In genomic region chr2:73851274-73851673, GRCh38 we compare ENCODE assay signal across 10 cellular contexts. TPM values are rescaled to one million over a fixed set of nuclear protein-coding genes. Genes with fewer than 3 reads are reported as not detected.
DNase-seq lines count a peak whose midpoint lies in the region; ATAC-seq, FAIRE-seq and TF ChIP-seq lines count a peak whose summit lies in the region.
"Had no signal": no experiment of that assay in that cellular context is flagged by ENCODE, and none has a peak within 500 bp of the region (broad histone marks: within the 10 kb centered on the region; RNA-seq: fewer than 3 reads in every experiment).

No MANE protein-coding gene starts in this region.

- H3K4me3 Mint-ChIP-seq in activated T-helper 2 cell treated with anti-CD3 and anti-CD28 coated beads, Interferon-gamma antibody, Interleukin-2, Interleukin-4, amounts not matched to agents 10 μg/mL and 5 μg/mL and 100 μg/mL, durations not matched to agents 14 hours and 24 hours and 36 hours (ENCODE audit: low read depth) = no peak overlapping the region

- CTCF ChIA-PET in IMR-90 (lab: Yijun Ruan, JAX) = interaction anchor here (1.1 kb wide), 1 partner anchor 8 kb away, joined by 3 read pairs; no protein-coding TSS in a partner anchor

- no TSS peak for BruUV-seq in IMR-90 (replicated peaks; lab: Mats Ljungman, UMichigan)

- DNase-seq in ELR (ENCODE audit: low read depth) (peak; percentile 53), IMR-90 (no peak), mucosa of descending colon (peak in 2 of 3 donors; percentile 37 to 43), T-helper 9 cell (no peak), HTR-8/SVneo (ENCODE audit: insufficient read length, low spot score) (no peak)
- DNase-seq in activated T-helper 2 cell treated with anti-CD3 and anti-CD28 coated beads, Interferon-gamma antibody, Interleukin-2, Interleukin-4, amounts not matched to agents 10 μg/mL and 5 μg/mL and 100 μg/mL, durations not matched to agents 14 hours and 24 hours and 36 hours (ENCODE audit: low spot score) = no peak
- DNase-seq: NCI-H1930 had no signal

- H3K23ac ChIP-seq in IMR-90 (ENCODE audit: low read depth, low read length) = no peak overlapping the region

- H3K36me3 ChIP-seq in IMR-90 (ENCODE audit: control insufficient read depth, insufficient read depth, low read length) (peaks cover 42% of the 10 kb centered on the region), mucosa of descending colon (ENCODE audit: low read depth) (no peaks in the 10 kb centered on the region)

- no peak for ATAC-seq in IMR-90 (ENCODE audit: low read depth)
- peak; percentile 77 for ATAC-seq in mucosa of descending colon
- no peak for ATAC-seq in HG02970 (IDR thresholded peaks at IDR 0.05; ENCODE audit: low FRiP score, unreplicated experiment)

- FAIRE-seq in HTR-8/SVneo (lab: Jason Lieb, UNC) = no peak
- FAIRE-seq: GM18507, TTC549 had no signal

- H3K14ac ChIP-seq in IMR-90 (replicated peaks; ENCODE audit: low read depth, low read length) = 0 out of 2 replicates have a peak overlapping the region, but pooled peaks have one; percentile 12

- no peak overlapping the region for H3K27ac ChIP-seq in IMR-90 (ENCODE audit: insufficient read depth, low read length)

- H3K9me3 ChIP-seq in IMR-90 (ENCODE audit: control insufficient read depth, insufficient read depth, low read length) (no peaks in the 10 kb centered on the region), mucosa of descending colon (no peaks in the 10 kb centered on the region)

- H3K27me3 Mint-ChIP-seq in activated T-helper 2 cell treated with anti-CD3 and anti-CD28 coated beads, Interferon-gamma antibody, Interleukin-2, Interleukin-4, amounts not matched to agents 10 μg/mL and 5 μg/mL and 100 μg/mL, durations not matched to agents 14 hours and 24 hours and 36 hours (ENCODE audit: low read depth) = no peaks in the 10 kb centered on the region

- no peak overlapping the region for H2BK20ac ChIP-seq in IMR-90 (ENCODE audit: low read depth, low read length)

- dilution Hi-C loops in IMR-90 (cut with HindIII; ENCODE audit: low sequenced_read_pairs, unreplicated experiment) = no loop called here

- H3K56ac ChIP-seq in IMR-90 (ENCODE audit: extremely low read depth, insufficient read depth, low read length) = no peak overlapping the region

- no peaks in the 10 kb centered on the region for H3K27me3 ChIP-seq in IMR-90 (ENCODE audit: control insufficient read depth, insufficient read depth, low read length)

- WGBS in IMR-90 (ENCODE audit: extremely low coverage in 2 of 2, insufficient read length in 1 of 2), 2 experiments = 90% methylated on average over 2 of the region's 3 CpGs; no CpG with 5 or more reads in 1 of the 2 experiments

- H3K4me2 ChIP-seq in IMR-90 (ENCODE audit: low read depth, low read length) = no peak overlapping the region

- H3K4ac ChIP-seq in IMR-90 (ENCODE audit: low read depth, low read length) = no peak overlapping the region

- H2BK5ac ChIP-seq in IMR-90 (ENCODE audit: low read depth, low read length, poor library complexity, severe bottlenecking) = no peak overlapping the region

- TF ChIP-seq CTCF in IMR-90 (conservative IDR thresholded peaks at IDR 0.05; ENCODE audit: low read depth, low read length) (no peak), mucosa of descending colon (IDR thresholded peaks at IDR 0.05) (peak; percentile 6)

- H3K9ac ChIP-seq in IMR-90 (ENCODE audit: low read depth, low read length) = no peak overlapping the region

- no peaks in the 10 kb centered on the region for H3K9me3 Mint-ChIP-seq in activated T-helper 2 cell treated with anti-CD3 and anti-CD28 coated beads, Interferon-gamma antibody, Interleukin-2, Interleukin-4, amounts not matched to agents 10 μg/mL and 5 μg/mL and 100 μg/mL, durations not matched to agents 14 hours and 24 hours and 36 hours

- in situ Hi-C loops in IMR-90 (cut with MboI; ENCODE audit: low sequenced_read_pairs) = no loop called here

- H2AK5ac ChIP-seq in IMR-90 (ENCODE audit: low read depth, low read length) = peak overlapping the region; percentile 90

- H3K79me1 ChIP-seq in IMR-90 (ENCODE audit: low read depth in 1 of 2, low read length in 2 of 2) = peaks cover 0 to 11% of the 10 kb centered on the region in 2 experiments; a peak in 1 of 4 replicates

- H3K27ac Mint-ChIP-seq in activated T-helper 2 cell treated with anti-CD3 and anti-CD28 coated beads, Interferon-gamma antibody, Interleukin-2, Interleukin-4, amounts not matched to agents 10 μg/mL and 5 μg/mL and 100 μg/mL, durations not matched to agents 14 hours and 24 hours and 36 hours = peak overlapping the region; percentile 2

- no peak overlapping the region for H4K8ac ChIP-seq in IMR-90 (ENCODE audit: low read depth in 2 of 2, low read length in 2 of 2)

- H2AK9ac ChIP-seq in IMR-90 (replicated peaks; ENCODE audit: low read depth, low read length, poor library complexity) = no peak overlapping the region

- H3K18ac ChIP-seq in IMR-90 (ENCODE audit: low read depth, low read length) = no peak overlapping the region

- peaks cover 62% of the 10 kb centered on the region for H3K36me3 Mint-ChIP-seq in activated T-helper 2 cell treated with anti-CD3 and anti-CD28 coated beads, Interferon-gamma antibody, Interleukin-2, Interleukin-4, amounts not matched to agents 10 μg/mL and 5 μg/mL and 100 μg/mL, durations not matched to agents 14 hours and 24 hours and 36 hours (ENCODE audit: low read depth)

- no peak for TF ChIP-seq RAD21 in IMR-90 (IDR thresholded peaks at IDR 0.05; ENCODE audit: low read length)

- H4K91ac ChIP-seq in IMR-90 (ENCODE audit: insufficient read depth, low read depth, low read length) = no peak overlapping the region

- peaks cover 13% of the 10 kb centered on the region for H3K4me1 Mint-ChIP-seq in activated T-helper 2 cell treated with anti-CD3 and anti-CD28 coated beads, Interferon-gamma antibody, Interleukin-2, Interleukin-4, amounts not matched to agents 10 μg/mL and 5 μg/mL and 100 μg/mL, durations not matched to agents 14 hours and 24 hours and 36 hours (ENCODE audit: low read depth)

- peaks cover 5% of the 10 kb centered on the region for H3K4me1 ChIP-seq in IMR-90 (ENCODE audit: control insufficient read depth, insufficient read depth, low read length)
- H3K4me1 ChIP-seq in mucosa of descending colon (ENCODE audit: low read depth) = peaks cover 4% of the 10 kb centered on the region

- no peak overlapping the region for H3K4me3 ChIP-seq in IMR-90 (ENCODE audit: insufficient read depth, low read depth, low read length)
- H3K4me3 ChIP-seq in mucosa of descending colon = no peak overlapping the region

- POLR2A ChIA-PET in IMR-90 (lab: Charles Lee; ENCODE audit: unreplicated experiment) = no interaction called here

- H4K20me1 ChIP-seq in IMR-90 (ENCODE audit: insufficient read depth, low read length) = no peaks in the 10 kb centered on the region

- no peak overlapping the region for H2BK15ac ChIP-seq in IMR-90 (ENCODE audit: low read depth, low read length)

- intact Hi-C loops in IMR-90 (cut with micrococcal nuclease) = no loop called here
- intact Hi-C loops in activated T-helper 2 cell treated with anti-CD3 and anti-CD28 coated beads, Interferon-gamma antibody, Interleukin-2, Interleukin-4, amounts not matched to agents 10 μg/mL and 5 μg/mL and 100 μg/mL, durations not matched to agents 14 hours and 24 hours and 36 hours (cut with micrococcal nuclease) = no loop called here
- intact Hi-C loops in mucosa of descending colon (cut with DNase I, micrococcal nuclease) = no loop called here

- no peak for TF ChIP-seq POLR2A in IMR-90 (IDR thresholded peaks at IDR 0.05; ENCODE audit: low read depth, low read length)

- peaks cover 4% of the 10 kb centered on the region for H3K9me1 ChIP-seq in IMR-90 (ENCODE audit: insufficient read depth, low read length)

- no peak overlapping the region for H4K5ac ChIP-seq in IMR-90 (ENCODE audit: low read depth, low read length)

- peak overlapping the region; percentile 65; the same call in 1 of the 2 replicates for H2BK120ac ChIP-seq in IMR-90 (ENCODE audit: low read depth, low read length)

- no peak overlapping the region for H2AFZ ChIP-seq in IMR-90 (replicated peaks; ENCODE audit: low read length, poor library complexity)

TF ChIP-seq in IMR-90, 13 proteins besides CTCF, POLR2A, EP300 and RAD21:
- TF ChIP-seq MAZ (IDR thresholded peaks at IDR 0.05; ENCODE audit: borderline replicate concordance, low read depth, low read length) (no peak), NFE2L2 (IDR thresholded peaks at IDR 0.05; ENCODE audit: low read depth, low read length) (no peak), SMC3 (IDR thresholded peaks at IDR 0.05; ENCODE audit: low read depth, low read length) (no peak)
TF ChIP-seq in IMR-90: peak in this region for 0.

RNA-seq across cellular contexts. Expression of gene STAMBP, which starts 22.5 kb away (rescaled TPM):
- total RNA-seq in IMR-90 (2012; rRNA removed) = 33.9 and 38.7 TPM in 2 replicates
- polyA plus RNA-seq in IMR-90 (2012; rRNA removed) = 29.7 and 29.8 TPM in 2 replicates
- polyA plus RNA-seq in IMR-90 (2012; cell fraction: cytosol; rRNA removed) = 19.1 and 24.1 TPM in 2 replicates
- polyA plus RNA-seq in IMR-90 (2012; cell fraction: nucleus; rRNA removed; ENCODE audit: low replicate concordance) = 11.1 and 26.9 TPM in 2 replicates
- total RNA-seq in activated T-helper 2 cell treated with anti-CD3 and anti-CD28 coated beads, Interferon-gamma antibody, Interleukin-2, Interleukin-4, amounts not matched to agents 10 μg/mL and 5 μg/mL and 100 μg/mL, durations not matched to agents 14 hours and 24 hours and 36 hours = 54.3 and 63.4 TPM in 2 replicates
- 10 to 100 TPM; 38.9 to 47.0 (median 42.5) TPM for total RNA-seq in mucosa of descending colon

RNA-seq across cellular contexts. Expression of gene ACTG2, which starts 41.5 kb away (rescaled TPM):
- 349 and 523 TPM in 2 replicates for total RNA-seq in IMR-90 (2012; rRNA removed)
- polyA plus RNA-seq in IMR-90 (2012; rRNA removed) = 887 and 899 TPM in 2 replicates
- polyA plus RNA-seq in IMR-90 (2012; cell fraction: cytosol; rRNA removed) = 644 and 1,415 TPM in 2 replicates
- polyA plus RNA-seq in IMR-90 (2012; cell fraction: nucleus; rRNA removed; ENCODE audit: low replicate concordance) = 237 and 431 TPM in 2 replicates
- total RNA-seq in activated T-helper 2 cell treated with anti-CD3 and anti-CD28 coated beads, Interferon-gamma antibody, Interleukin-2, Interleukin-4, amounts not matched to agents 10 μg/mL and 5 μg/mL and 100 μg/mL, durations not matched to agents 14 hours and 24 hours and 36 hours = 0.14 and 0.21 TPM in 2 replicates
- 1,000 to 10,000 TPM in 1 of 3 donors, 100 to 1,000 TPM in 1, 10 to 100 TPM in 1; 53.1 to 3,506 (median 391) TPM for total RNA-seq in mucosa of descending colon

Comparison
In these comparisons a context has a peak if more than half of its experiments do, and no peak if none do; other contexts are left out.
1. DNase-seq: peak in ELR (single experiment) and mucosa of descending colon (2 of 3); none in IMR-90 (single experiment), activated T-helper 2 cell treated with anti-CD3 and anti-CD28 coated beads, Interferon-gamma antibody, Interleukin-2, Interleukin-4, amounts not matched to agents 10 μg/mL and 5 μg/mL and 100 μg/mL, durations not matched to agents 14 hours and 24 hours and 36 hours (single experiment), T-helper 9 cell (single experiment) and HTR-8/SVneo (single experiment).
2. RNA of gene ACTG2, which starts 41.5 kb away (total RNA-seq): 349 to 523 TPM in IMR-90 and 53.1 to 3,506 TPM in mucosa of descending colon; 0.14 to 0.21 TPM in activated T-helper 2 cell treated with anti-CD3 and anti-CD28 coated beads, Interferon-gamma antibody, Interleukin-2, Interleukin-4, amounts not matched to agents 10 μg/mL and 5 μg/mL and 100 μg/mL, durations not matched to agents 14 hours and 24 hours and 36 hours; every median in the first group is over 10 times any median in the second.